1 cellular context compared by ENCODE assay signal in genomic region chr20:48398506-48399449, GRCh38.
TF ChIP-seq lines count a peak whose summit lies in the region.

No MANE protein-coding gene starts in this region.

TF ChIP-seq in HepG2, 621 proteins besides CTCF, POLR2A, EP300 and RAD21 (continued from another document):
- TF ChIP-seq PAXIP1 (CRISPR knock-in tag; conservative IDR thresholded peaks at IDR 0.05) = peak; percentile 76
- TF ChIP-seq CEBPG (CRISPR knock-in tag; IDR thresholded peaks at IDR 0.05) = no peak
